8 cellular contexts compared by ENCODE assay signal in the genomic region with DNA sequence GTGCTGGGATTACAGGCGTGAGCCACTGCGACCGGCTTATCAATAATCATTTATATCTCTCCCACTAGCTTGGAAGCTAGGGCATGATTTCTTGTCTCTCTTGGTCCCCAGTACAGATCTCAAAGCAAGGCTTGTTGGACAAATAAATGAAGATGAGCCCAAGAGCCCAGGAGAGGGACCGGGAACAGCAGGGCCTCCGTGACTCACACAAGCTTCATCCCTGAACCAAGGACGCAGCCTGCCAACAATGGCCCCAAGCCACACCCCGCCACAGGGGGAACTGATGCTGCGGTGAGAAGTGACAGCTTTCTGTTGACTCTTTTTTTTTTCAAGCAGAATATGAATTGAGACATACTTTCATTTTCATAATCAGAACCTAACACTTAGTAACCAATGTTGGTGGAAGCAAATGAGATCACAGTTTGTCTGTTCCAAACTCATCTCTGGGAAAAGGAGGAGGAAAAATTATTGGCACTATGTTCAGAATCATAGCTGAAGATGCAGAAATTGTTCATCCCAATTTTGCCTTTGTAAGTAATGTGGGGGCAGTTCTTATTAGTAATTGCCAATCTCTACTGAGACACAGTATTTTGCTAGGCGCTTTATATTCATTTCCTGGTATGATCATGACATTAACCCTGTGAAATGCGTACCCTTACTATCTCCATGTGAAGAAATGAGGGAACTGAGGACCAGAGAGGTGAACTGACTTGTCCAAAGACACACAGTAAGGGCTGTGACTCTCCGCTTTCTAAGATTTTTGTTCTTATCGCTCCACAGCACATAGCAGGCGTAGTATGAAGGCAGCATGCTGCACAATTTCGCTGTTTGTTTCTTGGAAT. TPM values are rescaled to one million over a fixed set of nuclear protein-coding genes. Genes with fewer than 3 reads are reported as not detected.
DNase-seq lines count a peak whose midpoint lies in the region; ATAC-seq and TF ChIP-seq lines count a peak whose summit lies in the region.

No MANE protein-coding gene starts in this region.

- no peaks in the 10 kb centered on the region for H3K27me3 ChIP-seq in SJSA1 (replicated peaks)

- TF ChIP-seq CTCF in AG09319 (IDR thresholded peaks at IDR 0.05; ENCODE audit: low read depth, low read length): no peak; the same call in 1 of the 2 replicates

- H3K36me3 Mint-ChIP-seq in activated naive CD4-positive, alpha-beta T cell treated with anti-CD3 and anti-CD28 coated beads for 36 hours (ENCODE audit: low read depth): no peaks in the 10 kb centered on the region

- CTCF ChIA-PET in activated naive CD4-positive, alpha-beta T cell treated with anti-CD3 and anti-CD28 coated beads for 36 hours (lab: Charles Lee): interaction anchor here (0.6 to 2.0 kb wide), 5 partner anchors 61 to 551 kb away, joined by 3 to 9 read pairs (median 4); a partner anchor contains a TSS

- intact Hi-C loops in activated naive CD4-positive, alpha-beta T cell treated with anti-CD3 and anti-CD28 coated beads for 36 hours (cut with micrococcal nuclease): loop anchor here (1.0 to 10.0 kb wide), 5 partner anchors 12 to 1107 kb away; a partner anchor contains a TSS
- intact Hi-C loops in left cardiac atrium (cut with DNase I): loop anchor here (10.0 kb wide), 2 partner anchors 127 to 157 kb away; no protein-coding TSS in a partner anchor

- DNase-seq in AG09319 (ENCODE audit: extremely low read depth, low read depth) (peak; percentile 40), SJSA1 (ENCODE audit: low read depth in 1 of 2, low spot score in 2 of 2) (peak; percentile 93 to 96), left cardiac atrium (peak; percentile 89), foreskin melanocyte (no peak)
- DNase-seq in activated naive CD4-positive, alpha-beta T cell treated with anti-CD3 and anti-CD28 coated beads for 36 hours: peak; percentile 96
- DNase-seq in stimulated activated CD4-positive, alpha-beta T cell treated with anti-CD3 and anti-CD28 coated beads, Interleukin-12 subunit alpha, Interleukin-12 subunit beta, amount 100 ng/mL, for 48 hours (ENCODE audit: low read depth in 2 of 3, low spot score in 1 of 3): peak; percentile 79 to 81 (median 80)

- peak overlapping the region; percentile 91 for H3K27ac ChIP-seq in SJSA1

- TF ChIP-seq POLR2A in GM19099 (IDR thresholded peaks at IDR 0.05; ENCODE audit: extremely low read depth, insufficient read length, low read depth): peak; percentile 66

- H3K36me3 ChIP-seq in SJSA1: no peaks in the 10 kb centered on the region

- peak; percentile 83 for ATAC-seq in HG03280 (IDR thresholded peaks at IDR 0.05; ENCODE audit: unreplicated experiment)
- ATAC-seq in left cardiac atrium: peak; percentile 60 to 72

- H3K9me3 Mint-ChIP-seq in activated naive CD4-positive, alpha-beta T cell treated with anti-CD3 and anti-CD28 coated beads for 36 hours: no peaks in the 10 kb centered on the region

- peaks cover 85% of the 10 kb centered on the region for H3K4me1 ChIP-seq in SJSA1 (replicated peaks)

- peak overlapping the region; percentile 42 for H3K4me3 Mint-ChIP-seq in activated naive CD4-positive, alpha-beta T cell treated with anti-CD3 and anti-CD28 coated beads for 36 hours

- H3K27ac Mint-ChIP-seq in activated naive CD4-positive, alpha-beta T cell treated with anti-CD3 and anti-CD28 coated beads for 36 hours: peak overlapping the region; percentile 77

- no peaks in the 10 kb centered on the region for H3K27me3 Mint-ChIP-seq in activated naive CD4-positive, alpha-beta T cell treated with anti-CD3 and anti-CD28 coated beads for 36 hours (ENCODE audit: low read depth)

- peaks cover 55% of the 10 kb centered on the region for H3K4me1 Mint-ChIP-seq in activated naive CD4-positive, alpha-beta T cell treated with anti-CD3 and anti-CD28 coated beads for 36 hours (ENCODE audit: low read depth)

- peak overlapping the region; percentile 5 for H3K4me3 ChIP-seq in SJSA1

- no peaks in the 10 kb centered on the region for H3K9me3 ChIP-seq in SJSA1 (replicated peaks)

RNA-seq across cellular contexts. Expression of a gene that starts 6.6 kb away (rescaled TPM):
- 322 and 475 TPM in 2 replicates for total RNA-seq in SJSA1 (2014; rRNA removed; shearing (Covaris generic))
- total RNA-seq in activated naive CD4-positive, alpha-beta T cell treated with anti-CD3 and anti-CD28 coated beads for 36 hours: 1 to 10 TPM; 7.0 to 7.3 TPM
- 100 to 1,000 TPM; 126 to 228 TPM for total RNA-seq in left cardiac atrium

RNA-seq across cellular contexts. Expression of a gene that starts 56.4 kb away (rescaled TPM):
- total RNA-seq in SJSA1 (2014; rRNA removed; shearing (Covaris generic)): 115 and 202 TPM in 2 replicates
- total RNA-seq in activated naive CD4-positive, alpha-beta T cell treated with anti-CD3 and anti-CD28 coated beads for 36 hours: 10 to 100 TPM; 33.4 to 36.2 TPM
- 10 to 100 TPM; 77.3 to 90.8 TPM for total RNA-seq in left cardiac atrium

Comparison
In these comparisons a context has a peak if more than half of its experiments do, and no peak if none do; other contexts are left out.
1. RNA of a gene that starts 6.6 kb away (total RNA-seq): 322 to 475 TPM in SJSA1 and 126 to 228 TPM in left cardiac atrium; 7.0 to 7.3 TPM in activated naive CD4-positive, alpha-beta T cell treated with anti-CD3 and anti-CD28 coated beads for 36 hours; every median in the first group is over 10 times any median in the second.